ENCODE assay signal across 17 cellular contexts in the genomic region with DNA sequence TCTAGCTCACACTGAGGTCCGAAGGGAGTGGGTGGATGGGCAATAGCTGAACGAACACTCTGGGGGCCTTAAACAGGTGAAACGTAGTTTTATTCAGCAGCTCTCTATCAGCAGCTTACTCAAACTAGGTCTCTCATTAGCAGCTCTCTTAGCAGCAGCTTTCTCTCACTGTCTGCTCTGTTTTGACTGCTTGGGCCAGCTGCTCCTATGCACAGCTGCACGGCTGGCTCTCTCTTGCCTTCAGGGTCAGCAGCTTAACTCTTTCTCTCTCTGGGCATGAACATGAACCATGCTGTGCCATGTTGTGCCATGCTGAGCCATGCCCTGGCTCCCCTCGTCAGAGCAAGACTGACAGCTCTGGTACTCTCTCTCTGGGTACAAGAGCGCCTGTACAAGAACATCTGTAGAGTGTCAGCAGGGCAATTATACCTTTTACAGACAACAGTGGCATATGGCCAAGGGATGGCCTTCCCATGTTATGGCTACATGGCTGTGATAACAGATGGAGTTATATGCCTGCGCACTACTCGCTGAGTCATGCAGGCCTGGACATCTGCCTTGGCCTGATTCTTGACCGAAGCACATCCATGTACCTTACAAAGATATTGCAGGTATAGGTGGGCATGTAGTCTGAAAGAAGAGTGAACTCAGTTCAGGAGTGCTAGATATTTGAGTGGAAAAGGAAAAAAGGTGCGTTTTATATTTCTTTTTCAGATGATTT.
A peak's percentile ranks its signal among the peaks of the same experiment; 100 is the strongest.
DNase-seq lines count a peak whose midpoint lies in the region; ATAC-seq and TF ChIP-seq lines count a peak whose summit lies in the region.
"Had no signal": no experiment of that assay in that cellular context is flagged by ENCODE, and none has a peak within 500 bp of the region (broad histone marks: within the 10 kb centered on the region; RNA-seq: fewer than 3 reads in every experiment).

No MANE protein-coding gene starts in this region.

- no peak for TF ChIP-seq CTCF in SK-N-SH (IDR thresholded peaks at IDR 0.05)

- H4K91ac ChIP-seq in mesenchymal stem cell (ENCODE audit: low read length), result no peak overlapping the region

- no peaks in the 10 kb centered on the region for H4K20me1 ChIP-seq in SK-N-SH (ENCODE audit: insufficient read depth)

- no peak overlapping the region for H2AK5ac ChIP-seq in mesenchymal stem cell (ENCODE audit: low read length, severe bottlenecking)

- TF ChIP-seq RAD21 in SK-N-SH (IDR thresholded peaks at IDR 0.05; ENCODE audit: low read length), result no peak

- no peak for TF ChIP-seq EP300 in SK-N-SH (IDR thresholded peaks at IDR 0.05; ENCODE audit: borderline replicate concordance in 1 of 2, low read depth in 1 of 2, low read length in 1 of 2)

- 79% methylated on average over 10 of the region's 10 CpGs for WGBS in SK-N-SH (ENCODE audit: low lambda C conversion rate)
- WGBS in mesenchymal stem cell, result 95% methylated on average over 10 of the region's 10 CpGs

- no peak overlapping the region for H3K27ac ChIP-seq in SK-N-SH (ENCODE audit: low read depth in 2 of 2, low read length in 1 of 2)
- no peak overlapping the region for H3K27ac ChIP-seq in mesenchymal stem cell (ENCODE audit: low read length, poor library complexity, severe bottlenecking)
- H3K27ac ChIP-seq: A549 had no signal

- H2BK15ac ChIP-seq in mesenchymal stem cell (ENCODE audit: low read depth, poor library complexity, severe bottlenecking), result no peak overlapping the region

- H3K36me3 ChIP-seq in SK-N-SH (replicated peaks in 1 of 2; ENCODE audit: control insufficient read depth in 1 of 2, insufficient read depth in 2 of 2, low read length in 1 of 2) (no peaks in the 10 kb centered on the region), mesenchymal stem cell (ENCODE audit: control insufficient read depth in 1 of 2, insufficient read depth in 2 of 2, low read depth in 1 of 2, low read length in 2 of 2) (peaks cover 0 to 14% of the 10 kb centered on the region in 2 experiments)

- CTCF ChIA-PET in SK-N-SH (lab: Yijun Ruan, JAX), result interaction anchor here (0.6 to 1.9 kb wide), 3 partner anchors 35 to 141 kb away, joined by 3 to 6 read pairs (median 3); no protein-coding TSS in a partner anchor

- no peak overlapping the region for H2BK12ac ChIP-seq in mesenchymal stem cell (ENCODE audit: low read length in 2 of 2)

- H3K79me2 ChIP-seq in SK-N-SH (ENCODE audit: insufficient read depth), result no peaks in the 10 kb centered on the region

- H3K9me3 ChIP-seq in SK-N-SH (no peaks in the 10 kb centered on the region), mesenchymal stem cell (ENCODE audit: control insufficient read depth, low read length) (no peaks in the 10 kb centered on the region)
- H3K9me3 ChIP-seq: A549 had no signal

- H2BK120ac ChIP-seq in mesenchymal stem cell (ENCODE audit: low read depth, low read length), result no peak overlapping the region

- H3K14ac ChIP-seq in mesenchymal stem cell (ENCODE audit: low read length in 2 of 2), result no peak overlapping the region

- ATAC-seq in SK-N-SH treated with all-trans-retinoic acid at 6 μM for 48 hours, result no peak
- ATAC-seq in GM18517 (IDR thresholded peaks at IDR 0.05; ENCODE audit: unreplicated experiment), result no peak
- ATAC-seq: A549, Panc1 had no signal

- H3K9me2 ChIP-seq in SK-N-SH, result no peaks in the 10 kb centered on the region

- H3K4me2 ChIP-seq in SK-N-SH (no peak overlapping the region), mesenchymal stem cell (ENCODE audit: low read length, poor library complexity, severe bottlenecking) (no peak overlapping the region)
- H3K4me2 ChIP-seq: A549 had no signal

- POLR2A ChIA-PET in SK-N-SH (lab: Yijun Ruan, JAX), result no interaction called here

- peak; percentile 12 for DNase-seq in SK-N-SH
- peak; percentile 12 for DNase-seq in SK-N-DZ (ENCODE audit: low spot score)
- DNase-seq in mesenchymal stem cell, result no peak
- no peak for DNase-seq in GM03348 (ENCODE audit: low spot score)
- no peak for DNase-seq in stimulated activated CD4-positive, alpha-beta T cell treated with anti-CD3 and anti-CD28 coated beads, Interleukin-2, amount 100 ng/mL, for 24 hours
- DNase-seq: EL, GF-D8, H7, KG1, NCI-H1092 treated with DMSO at 0.1 percent for 48 hours, NCI-H1436 treated with DMSO at 0.1 percent for 48 hours, NCI-H2029 treated with DMSO at 0.1 percent for 48 hours, NCI-H524 treated with DMSO at 0.1 percent for 48 hours had no signal

- H3K4me1 ChIP-seq in SK-N-SH (ENCODE audit: control insufficient read depth in 1 of 2, insufficient read depth in 2 of 2, low read depth in 1 of 2, low read length in 1 of 2) (peaks cover 0 to 10% of the 10 kb centered on the region in 2 experiments; a peak in 2 of 4 replicates), mesenchymal stem cell (ENCODE audit: control insufficient read depth, insufficient read depth, low read depth, low read length) (no peaks in the 10 kb centered on the region)
- H3K4me1 ChIP-seq: A549 had no signal

- H2AFZ ChIP-seq in SK-N-SH (ENCODE audit: low read depth), result no peak overlapping the region
- H2AFZ ChIP-seq in mesenchymal stem cell (ENCODE audit: low read depth, low read length), result no peak overlapping the region

- H3K27me3 ChIP-seq in SK-N-SH (ENCODE audit: insufficient read depth) (no peaks in the 10 kb centered on the region), mesenchymal stem cell (ENCODE audit: control insufficient read depth in 1 of 2, insufficient read depth in 1 of 2, low read length in 2 of 2) (no peaks in the 10 kb centered on the region)

- no peak overlapping the region for H2BK5ac ChIP-seq in mesenchymal stem cell (ENCODE audit: low read depth, low read length, poor library complexity, severe bottlenecking)

- H3K4me3 ChIP-seq in SK-N-SH (ENCODE audit: low read depth in 2 of 2, low read length in 1 of 2) (no peak overlapping the region), mesenchymal stem cell (ENCODE audit: insufficient read depth in 1 of 2, low read depth in 1 of 2, low read length in 2 of 2) (no peak overlapping the region)
- H3K4me3 ChIP-seq: A549 had no signal

- no peak overlapping the region for H3K23ac ChIP-seq in mesenchymal stem cell (ENCODE audit: low read length in 2 of 2)

- no peak overlapping the region for H3K4ac ChIP-seq in mesenchymal stem cell (ENCODE audit: low read depth in 1 of 2, low read length in 2 of 2)

- H3K79me1 ChIP-seq in mesenchymal stem cell (replicated peaks; ENCODE audit: low read length, poor library complexity, severe bottlenecking), result no peaks in the 10 kb centered on the region

- H3K9ac ChIP-seq in SK-N-SH (no peak overlapping the region), mesenchymal stem cell (ENCODE audit: low read length) (no peak overlapping the region)

- peak overlapping the region; percentile 4 for H4K8ac ChIP-seq in mesenchymal stem cell (ENCODE audit: low read length)

- H3K18ac ChIP-seq in mesenchymal stem cell (ENCODE audit: low read depth in 1 of 2, low read length in 2 of 2), result no peak overlapping the region

- H3F3A ChIP-seq in SK-N-SH (replicated peaks; ENCODE audit: insufficient read depth), result no peaks in the 10 kb centered on the region

TF ChIP-seq in SK-N-SH, 30 proteins besides CTCF, POLR2A, EP300 and RAD21 (continues in another document):
- TF ChIP-seq, protein P1, sequence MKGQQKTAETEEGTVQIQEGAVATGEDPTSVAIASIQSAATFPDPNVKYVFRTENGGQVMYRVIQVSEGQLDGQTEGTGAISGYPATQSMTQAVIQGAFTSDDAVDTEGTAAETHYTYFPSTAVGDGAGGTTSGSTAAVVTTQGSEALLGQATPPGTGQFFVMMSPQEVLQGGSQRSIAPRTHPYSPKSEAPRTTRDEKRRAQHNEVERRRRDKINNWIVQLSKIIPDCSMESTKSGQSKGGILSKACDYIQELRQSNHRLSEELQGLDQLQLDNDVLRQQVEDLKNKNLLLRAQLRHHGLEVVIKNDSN (IDR thresholded peaks at IDR 0.05; ENCODE audit: borderline replicate concordance, low read depth), result no peak
- TF ChIP-seq NRF1 (IDR thresholded peaks at IDR 0.05; ENCODE audit: low read depth, low read length) (no peak), GATA2 (CRISPR knock-in tag; IDR thresholded peaks at IDR 0.05) (no peak), RCOR1 (IDR thresholded peaks at IDR 0.05; ENCODE audit: low read length) (no peak), TEAD4 (IDR thresholded peaks at IDR 0.05; ENCODE audit: borderline replicate concordance, insufficient read depth) (no peak)
- TF ChIP-seq, protein P2, sequence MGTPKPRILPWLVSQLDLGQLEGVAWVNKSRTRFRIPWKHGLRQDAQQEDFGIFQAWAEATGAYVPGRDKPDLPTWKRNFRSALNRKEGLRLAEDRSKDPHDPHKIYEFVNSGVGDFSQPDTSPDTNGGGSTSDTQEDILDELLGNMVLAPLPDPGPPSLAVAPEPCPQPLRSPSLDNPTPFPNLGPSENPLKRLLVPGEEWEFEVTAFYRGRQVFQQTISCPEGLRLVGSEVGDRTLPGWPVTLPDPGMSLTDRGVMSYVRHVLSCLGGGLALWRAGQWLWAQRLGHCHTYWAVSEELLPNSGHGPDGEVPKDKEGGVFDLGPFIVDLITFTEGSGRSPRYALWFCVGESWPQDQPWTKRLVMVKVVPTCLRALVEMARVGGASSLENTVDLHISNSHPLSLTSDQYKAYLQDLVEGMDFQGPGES (IDR thresholded peaks at IDR 0.05; ENCODE audit: low read depth, low read length), result no peak

TF ChIP-seq in SK-N-SH treated with all-trans-retinoic acid at 6 μM for 48 hours, 23 proteins besides CTCF, POLR2A, EP300 and RAD21:
- TF ChIP-seq BACH2 (CRISPR knock-in tag; IDR thresholded peaks at IDR 0.05; ENCODE audit: borderline replicate concordance) (no peak), ARNTL (CRISPR knock-in tag; IDR thresholded peaks at IDR 0.05; ENCODE audit: borderline replicate concordance, low read depth) (no peak), ZNF70 (CRISPR knock-in tag; IDR thresholded peaks at IDR 0.05) (no peak), GLIS3 (CRISPR knock-in tag; IDR thresholded peaks at IDR 0.05) (no peak), CSDC2 (CRISPR knock-in tag; IDR thresholded peaks at IDR 0.05) (no peak)
- TF ChIP-seq, protein P3, sequence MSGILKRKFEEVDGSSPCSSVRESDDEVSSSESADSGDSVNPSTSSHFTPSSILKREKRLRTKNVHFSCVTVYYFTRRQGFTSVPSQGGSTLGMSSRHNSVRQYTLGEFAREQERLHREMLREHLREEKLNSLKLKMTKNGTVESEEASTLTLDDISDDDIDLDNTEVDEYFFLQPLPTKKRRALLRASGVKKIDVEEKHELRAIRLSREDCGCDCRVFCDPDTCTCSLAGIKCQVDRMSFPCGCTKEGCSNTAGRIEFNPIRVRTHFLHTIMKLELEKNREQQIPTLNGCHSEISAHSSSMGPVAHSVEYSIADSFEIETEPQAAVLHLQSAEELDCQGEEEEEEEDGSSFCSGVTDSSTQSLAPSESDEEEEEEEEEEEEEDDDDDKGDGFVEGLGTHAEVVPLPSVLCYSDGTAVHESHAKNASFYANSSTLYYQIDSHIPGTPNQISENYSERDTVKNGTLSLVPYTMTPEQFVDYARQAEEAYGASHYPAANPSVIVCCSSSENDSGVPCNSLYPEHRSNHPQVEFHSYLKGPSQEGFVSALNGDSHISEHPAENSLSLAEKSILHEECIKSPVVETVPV (CRISPR knock-in tag; IDR thresholded peaks at IDR 0.05), result no peak

Comparison
In these comparisons a context has a peak if more than half of its experiments do, and no peak if none do; other contexts are left out.
1. DNase-seq: peak in SK-N-SH (single experiment) and SK-N-DZ (single experiment); none in mesenchymal stem cell (single experiment), GM03348 (single experiment) and stimulated activated CD4-positive, alpha-beta T cell treated with anti-CD3 and anti-CD28 coated beads, Interleukin-2, amount 100 ng/mL, for 24 hours (0 of 2).